8 cellular contexts compared by ENCODE assay signal in the genomic region with DNA sequence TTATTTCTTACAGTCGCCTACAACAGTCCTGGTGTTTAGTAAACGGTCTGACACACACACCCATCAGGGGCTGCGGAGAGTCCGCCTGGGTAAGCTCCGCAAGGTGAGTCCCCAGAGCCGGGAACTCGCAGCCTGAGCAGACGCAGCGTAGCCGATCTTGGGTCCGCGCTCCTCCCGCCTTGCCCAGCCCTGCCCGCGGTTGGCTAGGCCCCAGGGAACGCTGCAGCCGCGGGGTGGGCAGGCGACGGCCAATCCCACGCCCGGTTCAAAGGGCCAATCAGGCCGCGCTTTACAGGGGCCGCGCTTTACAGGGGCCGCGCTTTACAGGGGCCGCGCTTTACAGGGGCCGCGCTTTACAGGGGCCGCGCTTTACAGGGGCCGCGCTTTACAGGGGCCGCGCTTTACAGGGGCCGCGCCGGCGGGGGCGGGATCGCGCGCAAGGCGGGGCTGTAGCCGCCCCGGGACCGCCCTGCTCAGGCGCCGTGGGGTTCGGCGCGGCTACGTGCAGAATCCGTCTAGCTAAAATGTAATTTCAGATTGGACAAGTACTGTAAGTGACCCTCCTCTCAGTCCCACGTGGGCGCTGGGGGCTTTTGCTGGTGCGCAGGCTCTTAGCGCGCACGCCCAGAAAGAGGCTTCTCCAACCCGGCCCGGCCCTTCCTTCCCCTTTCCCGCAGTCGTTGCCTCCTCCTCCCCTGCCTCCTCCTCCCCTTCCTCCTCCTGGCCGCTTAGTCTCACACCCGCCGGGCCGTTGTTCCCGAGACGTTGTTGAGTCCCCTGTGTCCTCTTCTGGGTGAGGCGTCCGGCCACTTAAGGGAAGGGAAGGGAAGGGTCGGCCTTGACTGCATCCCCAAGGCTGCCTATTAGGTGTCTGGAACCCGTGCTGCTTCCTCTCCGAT. TPM values are rescaled to one million over a fixed set of nuclear protein-coding genes. Genes with fewer than 3 reads are reported as not detected.
DNase-seq lines count a peak whose midpoint lies in the region; ATAC-seq, FAIRE-seq and TF ChIP-seq lines count a peak whose summit lies in the region.

Gene FGGY, plus strand, starts transcription at position 737 of the 899 bp plus-strand sequence. CDS start 24,456 bp downstream, outside the sequence.

- intact Hi-C loops in adrenal gland (cut with DNase I), result loop anchor here (5.0 to 10.0 kb wide), 3 partner anchors 142 to 401 kb away; no protein-coding TSS in a partner anchor
- intact Hi-C loops in heart left ventricle (cut with DNase I), result loop anchor here in 9 of 10 donors (1.0 to 10.0 kb wide), 32 partner anchors 96 to 542 kb away; partner anchors contain the start of gene JUN (in 5 of the 9)
- intact Hi-C loops in posterior cingulate gyrus (cut with DNase I), result loop anchor here (1.0 to 5.0 kb wide), 2 partner anchors 144 to 512 kb away; partner anchors contain the start of gene JUN

- H3K27me3 ChIP-seq in adrenal gland (no peaks in the 10 kb centered on the region), heart left ventricle (no peaks in the 10 kb centered on the region), upper lobe of left lung (no peaks in the 10 kb centered on the region)

- no peaks in the 10 kb centered on the region for H3K9me3 Mint-ChIP-seq in T-cell

- H3K4me1 Mint-ChIP-seq in T-cell, result peaks cover 22 to 28% (median 28%) of the 10 kb centered on the region in 3 donors

- WGBS in adrenal gland, 4 donors, result 0 to 1% (median 1%) methylated on average over 19 to 78 of the region's 78 CpGs
- 0 to 1% (median 1%) methylated on average over 28 to 78 of the region's 78 CpGs for WGBS in heart left ventricle, 4 donors
- WGBS in upper lobe of left lung, 2 donors, result 0% methylated on average over 26 to 47 of the region's 78 CpGs

- no peaks in the 10 kb centered on the region for H3K27me3 Mint-ChIP-seq in T-cell

- peaks cover 3% of the 10 kb centered on the region for H3K36me3 Mint-ChIP-seq in T-cell

- peak; percentile 82 for FAIRE-seq in GM12892 (lab: Jason Lieb, UNC)

- peak within 1 kb of the TSS; percentile 88 to 89 for H3K27ac Mint-ChIP-seq in T-cell

- H3K9me3 ChIP-seq in adrenal gland (replicated peaks in 1 of 3) (no peaks in the 10 kb centered on the region), heart left ventricle (no peaks in the 10 kb centered on the region), upper lobe of left lung (no peaks in the 10 kb centered on the region)

- DNase-seq in GM12892 (ENCODE audit: insufficient read length) (peak; percentile 87), NCI-H146 (lab: John Stamatoyannopoulos, UW) (peak; percentile 99), T-cell (peak; percentile 62 to 91 (median 82)), adrenal gland (peak; percentile 96 to 99 (median 99)), heart left ventricle (peak; percentile 98 to 99 (median 98)), posterior cingulate gyrus (peak; percentile 84 to 99 (median 93)), upper lobe of left lung (peak; percentile 97 to 98)

- peak within 1 kb of the TSS; percentile 87 to 90 (median 88) for H3K4me3 Mint-ChIP-seq in T-cell

- peak within 1 kb of the TSS in 3 of 4 donors; percentile 50 to 66 (median 59) for H3K4me3 ChIP-seq in adrenal gland
- H3K4me3 ChIP-seq in heart left ventricle, result peak within 1 kb of the TSS; percentile 8 to 81 (median 62)
- H3K4me3 ChIP-seq in upper lobe of left lung, result peak within 1 kb of the TSS; percentile 28 to 57 (median 43)

- TF ChIP-seq EP300 in upper lobe of left lung (IDR thresholded peaks at IDR 0.05), result peak in 1 of 4 donors; percentile 64

- H3K4me1 ChIP-seq in adrenal gland (replicated peaks in 1 of 2) (peaks cover 22 to 44% of the 10 kb centered on the region in 2 donors), heart left ventricle (peaks cover 0 to 45% (median 18%) of the 10 kb centered on the region in 12 donors), upper lobe of left lung (peaks cover 28 to 40% (median 34%) of the 10 kb centered on the region in 4 donors)

- peak; percentile 97 for ATAC-seq in HG02840 (IDR thresholded peaks at IDR 0.05; ENCODE audit: low FRiP score, unreplicated experiment)
- ATAC-seq in T-cell (replicated peaks in 1 of 4), result peak; percentile 92 to 93 (median 92)
- ATAC-seq in heart left ventricle, result peak; percentile 94 to 97 (median 95)
- peak; percentile 95 to 98 for ATAC-seq in upper lobe of left lung (ENCODE audit: low FRiP score in 2 of 2)

- H3K36me3 ChIP-seq in adrenal gland (replicated peaks in 1 of 2) (no peaks in the 10 kb centered on the region), heart left ventricle (no peaks in the 10 kb centered on the region), upper lobe of left lung (no peaks in the 10 kb centered on the region)

- peak within 1 kb of the TSS; percentile 80 to 98 (median 93) for H3K27ac ChIP-seq in adrenal gland
- H3K27ac ChIP-seq in heart left ventricle, result peak within 1 kb of the TSS; percentile 90 to 99 (median 96)
- peak within 1 kb of the TSS; percentile 95 to 98 (median 96) for H3K27ac ChIP-seq in upper lobe of left lung

- TF ChIP-seq POLR2A in GM12892 (IDR thresholded peaks at IDR 0.05; ENCODE audit: low read depth, low read length) (peak; percentile 82), adrenal gland (IDR thresholded peaks at IDR 0.05) (peak; percentile 89 to 94), heart left ventricle (IDR thresholded peaks at IDR 0.05) (peak; percentile 51 to 78), upper lobe of left lung (IDR thresholded peaks at IDR 0.05) (peak; percentile 35 to 90 (median 80))

- TF ChIP-seq CTCF in adrenal gland (IDR thresholded peaks at IDR 0.05) (peak in 2 of 6 experiments; percentile 10 to 12), heart left ventricle (IDR thresholded peaks at IDR 0.05) (no peak), upper lobe of left lung (IDR thresholded peaks at IDR 0.05) (peak in 3 of 6 experiments; percentile 8 to 30 (median 11))

- CTCF ChIA-PET in T-cell (lab: Charles Lee), result interaction anchor here in 1 of 2 donors (1.0 kb wide), 1 partner anchor 251 kb away, joined by 3 read pairs; no protein-coding TSS in a partner anchor

- POLR2A ChIA-PET in T-cell (lab: Charles Lee), result interaction anchor here in 1 of 2 donors (1.4 kb wide), 1 partner anchor 511 kb away, joined by 4 read pairs; no protein-coding TSS in a partner anchor

RNA-seq across cellular contexts. Expression of gene FGGY, which starts in this region (rescaled TPM):
- polyA plus RNA-seq in GM12892 (2012; ENCODE audit: missing spikeins), result 6.4 TPM
- total RNA-seq in T-cell, result 10 to 100 TPM in 4 of 5 donors, 1 to 10 TPM in 1; 7.8 to 21.7 (median 12.6) TPM
- total RNA-seq in adrenal gland, result 10 to 100 TPM; 26.1 to 75.5 (median 37.7) TPM
- polyA plus RNA-seq in adrenal gland, result 10 to 100 TPM in 1 of 3 donors, 1 to 10 TPM in 2; 7.4 to 26.9 (median 7.9) TPM
- total RNA-seq in heart left ventricle, result 10 to 100 TPM; 20.8 to 42.9 (median 33.9) TPM
- 1 to 10 TPM; 7.2 to 9.5 TPM for polyA plus RNA-seq in heart left ventricle
- 10 to 100 TPM; 11.8 to 51.3 (median 22.6) TPM for total RNA-seq in upper lobe of left lung

Comparison
In these comparisons a context has a peak if more than half of its experiments do, and no peak if none do; other contexts are left out.
1. Peak in every context shown above with its lines: DNase-seq, ATAC-seq, H3K4me3 ChIP-seq and H3K27ac ChIP-seq.